8 cellular contexts compared by ENCODE assay signal in the genomic region with DNA sequence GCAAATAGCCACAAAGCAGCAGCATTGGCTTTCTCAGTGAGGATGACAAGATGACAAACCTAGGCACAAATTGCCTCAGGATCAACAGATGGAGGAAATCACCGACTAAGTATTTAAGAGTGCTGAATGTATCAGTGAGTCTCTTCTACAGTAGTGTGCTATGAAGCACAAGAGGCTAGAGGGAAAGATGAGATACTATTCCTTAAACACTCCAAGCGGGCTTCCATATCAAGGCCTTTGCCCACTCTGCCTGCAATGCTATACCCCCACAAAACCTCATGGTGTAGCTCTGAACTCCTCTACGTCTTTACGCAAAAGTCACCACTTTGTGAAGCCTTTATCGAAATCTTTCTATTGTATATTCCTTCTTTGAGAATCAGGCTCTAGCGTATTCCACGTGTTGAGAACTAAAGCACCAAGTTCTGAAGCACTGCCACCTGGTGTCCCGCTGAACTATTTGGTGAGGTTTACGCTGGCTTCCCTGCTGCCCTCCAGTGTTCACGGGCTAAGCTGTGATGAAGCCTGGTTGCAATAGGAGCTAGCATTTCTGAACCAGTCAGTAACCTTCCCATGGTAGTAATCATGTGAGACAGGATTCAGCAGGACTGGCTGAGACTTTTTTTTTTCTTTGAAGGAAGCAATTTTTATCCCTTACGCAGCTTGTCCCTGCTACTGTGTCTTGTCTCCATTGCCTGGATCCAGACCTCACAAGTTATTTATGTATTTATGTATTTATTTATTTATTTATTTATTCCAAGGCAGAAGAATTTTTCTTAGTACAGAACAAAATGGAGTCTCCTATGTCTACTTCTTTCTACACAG.
DNase-seq lines count a peak whose midpoint lies in the region; ATAC-seq, FAIRE-seq and TF ChIP-seq lines count a peak whose summit lies in the region.

No MANE protein-coding gene starts in this region.

- WGBS in A549 (ENCODE audit: missing lambda C conversion rate), result 27% methylated on average over 11 of the region's 11 CpGs

- TF ChIP-seq CTCF in A549 (IDR thresholded peaks at IDR 0.05) (peak; percentile 55), GM12874 (IDR thresholded peaks at IDR 0.05; ENCODE audit: insufficient read depth, low read depth, low read length) (peak; percentile 56), OCI-LY7 (conservative IDR thresholded peaks at IDR 0.05; ENCODE audit: low read length) (peak; percentile 76), right atrium auricular region (IDR thresholded peaks at IDR 0.05) (peak; percentile 31 to 63)

- no peaks in the 10 kb centered on the region for H3K9me2 ChIP-seq in OCI-LY7 (ENCODE audit: insufficient read depth, low read length)

- peak; percentile 5 to 81 for DNase-seq in A549 (ENCODE audit: low read depth in 1 of 2, low spot score in 1 of 2)
- DNase-seq in OCI-LY7 (ENCODE audit: low spot score), result peak; percentile 52
- DNase-seq in activated naive CD4-positive, alpha-beta T cell treated with Interleukin-2 at 50 U/mL for 16 hours, result peak; percentile 54
- peak; percentile 83 for DNase-seq in right atrium auricular region (ENCODE audit: low spot score)
- DNase-seq in sciatic nerve (ENCODE audit: low spot score), result peak; percentile 79
- no peak for DNase-seq in NK-92 (lab: John Stamatoyannopoulos, UW; ENCODE audit: unreplicated experiment)

- H3K4me1 ChIP-seq in A549 (no peaks in the 10 kb centered on the region), OCI-LY7 (ENCODE audit: insufficient read depth, low read length, poor library complexity, severe bottlenecking) (no peaks in the 10 kb centered on the region), right atrium auricular region (peaks cover 0 to 8% of the 10 kb centered on the region in 2 donors)

- H3K4me3 ChIP-seq in A549 (no peak overlapping the region), OCI-LY7 (ENCODE audit: low read depth, low read length, poor library complexity, severe bottlenecking) (no peak overlapping the region), right atrium auricular region (no peak overlapping the region)

- peak; percentile 41 to 57; a peak in 4 of 5 replicates for TF ChIP-seq RAD21 in A549 (conservative IDR thresholded peaks at IDR 0.05 in 1 of 2, IDR thresholded peaks at IDR 0.05 in 1 of 2)

- no peaks in the 10 kb centered on the region for H3K79me2 ChIP-seq in OCI-LY7 (ENCODE audit: insufficient read depth, low read depth, low read length)

- H3K36me3 ChIP-seq in OCI-LY7 (ENCODE audit: insufficient read depth, low read length) (no peaks in the 10 kb centered on the region), right atrium auricular region (no peaks in the 10 kb centered on the region)

- TF ChIP-seq EP300 in A549 (IDR thresholded peaks at IDR 0.05), result no peak

- FAIRE-seq in A549 (lab: Jason Lieb, UNC), result no peak

- no peak overlapping the region for H2AFZ ChIP-seq in OCI-LY7 (ENCODE audit: low read length)

- BruUV-seq in OCI-LY7 (replicated peaks; lab: Mats Ljungman, UMichigan), result no TSS peak

- ATAC-seq in A549 (peak; percentile 99 to 100), HG02981 (IDR thresholded peaks at IDR 0.05; ENCODE audit: unreplicated experiment) (peak; percentile 67), sciatic nerve (peak; percentile 98)

- intact Hi-C loops in OCI-LY7 (cut with micrococcal nuclease; ENCODE audit: unreplicated experiment), result no loop called here
- intact Hi-C loops in sciatic nerve (cut with DNase I), result no loop called here

- H3K27ac ChIP-seq in A549 (no peak overlapping the region), OCI-LY7 (ENCODE audit: low read depth, low read length, poor library complexity, severe bottlenecking) (no peak overlapping the region), right atrium auricular region (no peak overlapping the region)

- H3K4me2 ChIP-seq in A549 (no peak overlapping the region), OCI-LY7 (ENCODE audit: low read length) (no peak overlapping the region)

- POLR2A ChIA-PET in A549 (lab: Yijun Ruan, JAX) (no interaction called here), OCI-LY7 (lab: Charles Lee) (no interaction called here)

- H3K27me3 ChIP-seq in right atrium auricular region, result no peaks in the 10 kb centered on the region

- no peaks in the 10 kb centered on the region for H3K9me3 ChIP-seq in A549
- H3K9me3 ChIP-seq in OCI-LY7 (ENCODE audit: low read length), result no peaks in the 10 kb centered on the region
- H3K9me3 ChIP-seq in right atrium auricular region, result no peaks in the 10 kb centered on the region

- TF ChIP-seq POLR2A in A549 (IDR thresholded peaks at IDR 0.05; ENCODE audit: low read length), result no peak

- H4K20me1 ChIP-seq in OCI-LY7 (ENCODE audit: insufficient read depth, low read length), result no peaks in the 10 kb centered on the region

- CTCF ChIA-PET in A549 (lab: Yijun Ruan, JAX) (interaction anchor here (0.6 to 3.2 kb wide), 15 partner anchors 11 to 206 kb away, joined by 3 to 14 read pairs (median 3); no protein-coding TSS in a partner anchor), OCI-LY7 (lab: Charles Lee; ENCODE audit: unreplicated experiment) (no interaction called here)

TF ChIP-seq in A549, 52 proteins besides CTCF, POLR2A, EP300 and RAD21:
- TF ChIP-seq PBX3 (IDR thresholded peaks at IDR 0.05) (no peak), ZFP36 (IDR thresholded peaks at IDR 0.05; ENCODE audit: borderline replicate concordance, partially characterized antibody) (no peak), RFX5 (IDR thresholded peaks at IDR 0.05) (no peak), NPAS2 (CRISPR knock-in tag; IDR thresholded peaks at IDR 0.05; ENCODE audit: borderline replicate concordance) (no peak), ESRRA (IDR thresholded peaks at IDR 0.05; ENCODE audit: borderline replicate concordance, low read length) (no peak), RCOR1 (IDR thresholded peaks at IDR 0.05; ENCODE audit: low read depth, low read length) (no peak), HOXA7 (CRISPR knock-in tag; IDR thresholded peaks at IDR 0.05) (no peak), SMC3 (IDR thresholded peaks at IDR 0.05) (peak; percentile 70), KDM5A (IDR thresholded peaks at IDR 0.05) (no peak)
- TF ChIP-seq, protein P1, sequence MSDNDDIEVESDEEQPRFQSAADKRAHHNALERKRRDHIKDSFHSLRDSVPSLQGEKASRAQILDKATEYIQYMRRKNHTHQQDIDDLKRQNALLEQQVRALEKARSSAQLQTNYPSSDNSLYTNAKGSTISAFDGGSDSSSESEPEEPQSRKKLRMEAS (IDR thresholded peaks at IDR 0.05), result peak; percentile 60
- TF ChIP-seq, protein P2, sequence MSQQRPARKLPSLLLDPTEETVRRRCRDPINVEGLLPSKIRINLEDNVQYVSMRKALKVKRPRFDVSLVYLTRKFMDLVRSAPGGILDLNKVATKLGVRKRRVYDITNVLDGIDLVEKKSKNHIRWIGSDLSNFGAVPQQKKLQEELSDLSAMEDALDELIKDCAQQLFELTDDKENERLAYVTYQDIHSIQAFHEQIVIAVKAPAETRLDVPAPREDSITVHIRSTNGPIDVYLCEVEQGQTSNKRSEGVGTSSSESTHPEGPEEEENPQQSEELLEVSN (IDR thresholded peaks at IDR 0.05; ENCODE audit: borderline replicate concordance, low read depth), result no peak
